15 cellular contexts compared by ENCODE assay signal in genomic region chr5:15285901-15286583, GRCh38.
DNase-seq lines count a peak whose midpoint lies in the region; ATAC-seq and TF ChIP-seq lines count a peak whose summit lies in the region.
"Had no signal": no experiment of that assay in that cellular context is flagged by ENCODE, and none has a peak within 500 bp of the region (broad histone marks: within the 10 kb centered on the region; RNA-seq: fewer than 3 reads in every experiment).

No MANE protein-coding gene starts in this region.

- no peaks in the 10 kb centered on the region; a peak in 1 of 4 replicates for H3K4me1 ChIP-seq in SK-N-SH (ENCODE audit: control insufficient read depth in 1 of 2, insufficient read depth in 2 of 2, low read depth in 1 of 2, low read length in 1 of 2)
- no peaks in the 10 kb centered on the region for H3K4me1 ChIP-seq in CD8-positive, alpha-beta memory T cell (ENCODE audit: insufficient read depth, low read length)
- H3K4me1 ChIP-seq: Caco-2 had no signal

- TF ChIP-seq EP300 in SK-N-SH (IDR thresholded peaks at IDR 0.05; ENCODE audit: borderline replicate concordance in 1 of 2, low read depth in 1 of 2, low read length in 1 of 2), result no peak

- H3K4me2 ChIP-seq in SK-N-SH, result peak overlapping the region; percentile 32; the same call in 1 of the 2 replicates

- H3K9ac ChIP-seq in SK-N-SH, result no peak overlapping the region

- TF ChIP-seq CTCF in GM12865 (IDR thresholded peaks at IDR 0.05; ENCODE audit: insufficient read depth, low read depth, low read length, missing control alignments) (no peak), SK-N-SH (IDR thresholded peaks at IDR 0.05) (no peak)

- TF ChIP-seq RAD21 in SK-N-SH (IDR thresholded peaks at IDR 0.05; ENCODE audit: low read length), result no peak

- no peak overlapping the region for H3K4me3 ChIP-seq in GM12865 (ENCODE audit: low read depth, low read length)
- H3K4me3 ChIP-seq in SK-N-SH (ENCODE audit: low read depth in 2 of 2, low read length in 1 of 2), result no peak overlapping the region
- peak overlapping the region; percentile 2 for H3K4me3 ChIP-seq in skeletal muscle cell (ENCODE audit: low read depth, low read length)
- H3K4me3 ChIP-seq in CD8-positive, alpha-beta memory T cell (ENCODE audit: low read length), result no peak overlapping the region
- H3K4me3 ChIP-seq: dorsolateral prefrontal cortex had no signal

- H3K9me3 ChIP-seq in SK-N-SH, result no peaks in the 10 kb centered on the region
- no peaks in the 10 kb centered on the region for H3K9me3 ChIP-seq in CD8-positive, alpha-beta memory T cell (ENCODE audit: low read length)
- H3K9me3 ChIP-seq: Caco-2 had no signal

- WGBS in SK-N-SH (ENCODE audit: low lambda C conversion rate), result 31% methylated on average over 5 of the region's 5 CpGs

- no peak overlapping the region for H3K4me3 Mint-ChIP-seq in CD8-positive, alpha-beta memory T cell
- H3K4me3 Mint-ChIP-seq in activated CD8-positive, alpha-beta memory T cell treated with anti-CD3 and anti-CD28 coated beads, Interleukin-2, amount 10 ng/mL, durations not matched to agents 7 days and 5 days, result no peak overlapping the region
- H3K4me3 Mint-ChIP-seq: IgD-negative memory B cell; neural crest cell; stimulated activated naive B cell treated with anti-CD40 and anti-IgM and Interleukin-4, amounts not matched to agents 10 μg/mL and 1 μg/mL and 100 μg/mL, for 72 hours had no signal

- no peaks in the 10 kb centered on the region for H3K27me3 Mint-ChIP-seq in CD8-positive, alpha-beta memory T cell
- H3K27me3 Mint-ChIP-seq in activated CD8-positive, alpha-beta memory T cell treated with anti-CD3 and anti-CD28 coated beads, Interleukin-2, amount 10 ng/mL, durations not matched to agents 7 days and 5 days, result no peaks in the 10 kb centered on the region
- H3K27me3 Mint-ChIP-seq: IgD-negative memory B cell; stimulated activated naive B cell treated with anti-CD40 and anti-IgM and Interleukin-4, amounts not matched to agents 10 μg/mL and 1 μg/mL and 100 μg/mL, for 72 hours had no signal

- DNase-seq in GM12865 (ENCODE audit: low read depth) (peak; percentile 12), SK-N-SH (no peak), globus pallidus (ENCODE audit: low spot score) (peak; percentile 20), skeletal muscle cell (ENCODE audit: low read depth) (peak; percentile 37)
- DNase-seq in CD8-positive, alpha-beta memory T cell, result no peak
- DNase-seq in activated CD8-positive, alpha-beta memory T cell treated with anti-CD3 and anti-CD28 coated beads, Interleukin-2, amount 10 ng/mL, durations not matched to agents 7 days and 5 days, result no peak
- DNase-seq: stimulated activated CD4-positive, alpha-beta T cell treated with anti-CD3 and anti-CD28 coated beads, Interleukin-15, amount 100 ng/mL, for 24 hours; stimulated activated naive B cell treated with anti-CD40 and anti-IgM and Interleukin-4, amounts not matched to agents 10 μg/mL and 1 μg/mL and 100 μg/mL, for 72 hours had no signal

- H3F3A ChIP-seq in SK-N-SH (replicated peaks; ENCODE audit: insufficient read depth), result no peaks in the 10 kb centered on the region

- H3K79me2 ChIP-seq in SK-N-SH (ENCODE audit: insufficient read depth), result no peaks in the 10 kb centered on the region

- H3K27ac Mint-ChIP-seq in CD8-positive, alpha-beta memory T cell, result peak overlapping the region in 1 of 8 donors; percentile 59
- no peak overlapping the region for H3K27ac Mint-ChIP-seq in activated CD8-positive, alpha-beta memory T cell treated with anti-CD3 and anti-CD28 coated beads, Interleukin-2, amount 10 ng/mL, durations not matched to agents 7 days and 5 days
- H3K27ac Mint-ChIP-seq: IgD-negative memory B cell; stimulated activated naive B cell treated with anti-CD40 and anti-IgM and Interleukin-4, amounts not matched to agents 10 μg/mL and 1 μg/mL and 100 μg/mL, for 72 hours had no signal

- no peaks in the 10 kb centered on the region for H3K9me2 ChIP-seq in SK-N-SH

- POLR2A ChIA-PET in SK-N-SH (lab: Yijun Ruan, JAX), result no interaction called here
- POLR2A ChIA-PET in CD8-positive, alpha-beta memory T cell (lab: Charles Lee), result no interaction called here

- H3K36me3 Mint-ChIP-seq in CD8-positive, alpha-beta memory T cell, result no peaks in the 10 kb centered on the region
- no peaks in the 10 kb centered on the region for H3K36me3 Mint-ChIP-seq in activated CD8-positive, alpha-beta memory T cell treated with anti-CD3 and anti-CD28 coated beads, Interleukin-2, amount 10 ng/mL, durations not matched to agents 7 days and 5 days
- H3K36me3 Mint-ChIP-seq: IgD-negative memory B cell; stimulated activated naive B cell treated with anti-CD40 and anti-IgM and Interleukin-4, amounts not matched to agents 10 μg/mL and 1 μg/mL and 100 μg/mL, for 72 hours had no signal

- no peaks in the 10 kb centered on the region for H3K4me1 Mint-ChIP-seq in CD8-positive, alpha-beta memory T cell
- H3K4me1 Mint-ChIP-seq in activated CD8-positive, alpha-beta memory T cell treated with anti-CD3 and anti-CD28 coated beads, Interleukin-2, amount 10 ng/mL, durations not matched to agents 7 days and 5 days, result no peaks in the 10 kb centered on the region
- H3K4me1 Mint-ChIP-seq: IgD-negative memory B cell; stimulated activated naive B cell treated with anti-CD40 and anti-IgM and Interleukin-4, amounts not matched to agents 10 μg/mL and 1 μg/mL and 100 μg/mL, for 72 hours had no signal

- no peaks in the 10 kb centered on the region for H4K20me1 ChIP-seq in SK-N-SH (ENCODE audit: insufficient read depth)

- CTCF ChIA-PET in SK-N-SH (lab: Yijun Ruan, JAX), result interaction anchor here (1.1 kb wide), 1 partner anchor 21 kb away, joined by 3 read pairs; no protein-coding TSS in a partner anchor
- CTCF ChIA-PET in CD8-positive, alpha-beta memory T cell (lab: Charles Lee), result no interaction called here
- CTCF ChIA-PET in activated CD8-positive, alpha-beta memory T cell treated with anti-CD3 and anti-CD28 coated beads, Interleukin-2, amount 10 ng/mL, durations not matched to agents 7 days and 5 days (lab: Charles Lee), result no interaction called here

- no peaks in the 10 kb centered on the region for H3K27me3 ChIP-seq in SK-N-SH (ENCODE audit: insufficient read depth)
- H3K27me3 ChIP-seq in CD8-positive, alpha-beta memory T cell (ENCODE audit: insufficient read depth, low read length, poor library complexity, severe bottlenecking), result no peaks in the 10 kb centered on the region

- H3K36me3 ChIP-seq in SK-N-SH (replicated peaks in 1 of 2; ENCODE audit: control insufficient read depth in 1 of 2, insufficient read depth in 2 of 2, low read length in 1 of 2), result no peaks in the 10 kb centered on the region
- H3K36me3 ChIP-seq in CD8-positive, alpha-beta memory T cell (ENCODE audit: insufficient read depth, low read length), result no peaks in the 10 kb centered on the region

- H2AFZ ChIP-seq in SK-N-SH (ENCODE audit: low read depth), result peak overlapping the region; percentile 76; the same call in 1 of the 2 replicates

- ATAC-seq in GM21423 (IDR thresholded peaks at IDR 0.05; ENCODE audit: unreplicated experiment) (no peak), HG03045 (IDR thresholded peaks at IDR 0.05; ENCODE audit: unreplicated experiment) (no peak)
- no peak for ATAC-seq in activated CD8-positive, alpha-beta memory T cell treated with anti-CD3 and anti-CD28 coated beads, Interleukin-2, amount 10 ng/mL, durations not matched to agents 7 days and 5 days
- ATAC-seq: stimulated activated naive B cell treated with anti-CD40 and anti-IgM and Interleukin-4, amounts not matched to agents 10 μg/mL and 1 μg/mL and 100 μg/mL, for 72 hours had no signal

- H3K27ac ChIP-seq in SK-N-SH (ENCODE audit: low read depth in 2 of 2, low read length in 1 of 2), result peak overlapping the region in 1 of 2 experiments; percentile 29; a peak in 1 of 4 replicates
- H3K27ac ChIP-seq in CD8-positive, alpha-beta memory T cell (ENCODE audit: low read depth, low read length), result no peak overlapping the region
- H3K27ac ChIP-seq: RWPE1 had no signal

- H3K9me3 Mint-ChIP-seq in CD8-positive, alpha-beta memory T cell, result peaks cover 0 to 16% (median 9%) of the 10 kb centered on the region in 5 donors
- peaks cover 2% of the 10 kb centered on the region for H3K9me3 Mint-ChIP-seq in activated CD8-positive, alpha-beta memory T cell treated with anti-CD3 and anti-CD28 coated beads, Interleukin-2, amount 10 ng/mL, durations not matched to agents 7 days and 5 days (ENCODE audit: low read depth)

TF ChIP-seq in SK-N-SH, 30 proteins besides CTCF, POLR2A, EP300 and RAD21:
- no peak for TF ChIP-seq CHD2 (IDR thresholded peaks at IDR 0.05; ENCODE audit: low read length, partially characterized antibody)
- TF ChIP-seq TEAD4 (IDR thresholded peaks at IDR 0.05; ENCODE audit: borderline replicate concordance, insufficient read depth), result no peak
- TF ChIP-seq, protein P1, sequence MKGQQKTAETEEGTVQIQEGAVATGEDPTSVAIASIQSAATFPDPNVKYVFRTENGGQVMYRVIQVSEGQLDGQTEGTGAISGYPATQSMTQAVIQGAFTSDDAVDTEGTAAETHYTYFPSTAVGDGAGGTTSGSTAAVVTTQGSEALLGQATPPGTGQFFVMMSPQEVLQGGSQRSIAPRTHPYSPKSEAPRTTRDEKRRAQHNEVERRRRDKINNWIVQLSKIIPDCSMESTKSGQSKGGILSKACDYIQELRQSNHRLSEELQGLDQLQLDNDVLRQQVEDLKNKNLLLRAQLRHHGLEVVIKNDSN (IDR thresholded peaks at IDR 0.05; ENCODE audit: borderline replicate concordance, low read depth), result no peak

Comparison
In these comparisons a context has a peak if more than half of its experiments do, and no peak if none do; other contexts are left out.
1. DNase-seq: peak in GM12865 (single experiment), globus pallidus (single experiment) and skeletal muscle cell (single experiment); none in SK-N-SH (single experiment), CD8-positive, alpha-beta memory T cell (0 of 5) and activated CD8-positive, alpha-beta memory T cell treated with anti-CD3 and anti-CD28 coated beads, Interleukin-2, amount 10 ng/mL, durations not matched to agents 7 days and 5 days (single experiment).